18 cellular contexts compared by ENCODE assay signal in the genomic region with DNA sequence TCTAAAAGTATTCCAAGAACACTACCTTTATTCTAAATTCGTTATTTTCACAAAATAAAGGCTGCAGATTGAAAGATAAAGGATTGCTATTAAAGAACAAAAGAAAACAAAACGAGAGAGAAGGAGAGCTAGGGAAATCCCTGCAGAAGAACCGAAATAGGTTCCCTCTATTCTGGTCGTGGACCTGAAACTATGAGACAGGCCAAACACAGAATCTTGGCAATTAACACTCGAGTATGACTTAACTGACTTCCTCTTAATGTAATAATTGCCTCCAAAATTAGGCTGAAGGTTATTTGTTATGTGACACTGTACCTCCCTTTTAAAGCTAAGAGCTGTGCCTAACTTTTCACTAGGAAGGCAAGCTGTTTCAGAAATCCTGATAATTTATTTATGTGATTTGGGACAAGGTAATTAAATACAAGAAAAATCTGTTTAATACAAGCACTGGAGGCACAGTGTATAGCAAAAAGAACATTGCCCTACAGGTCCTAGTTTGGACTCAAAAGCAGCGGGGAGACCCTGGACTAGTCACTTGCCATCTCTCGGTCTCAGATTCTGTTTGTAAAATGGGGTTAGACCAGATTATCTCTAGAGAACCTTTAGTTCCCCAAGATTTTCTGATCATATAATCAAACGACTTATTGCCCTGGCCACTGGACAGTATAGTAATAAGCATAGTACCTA. TPM values are rescaled to one million over a fixed set of nuclear protein-coding genes. Genes with fewer than 3 reads are reported as not detected.
DNase-seq lines count a peak whose midpoint lies in the region; ATAC-seq and TF ChIP-seq lines count a peak whose summit lies in the region.
"Had no signal": no experiment of that assay in that cellular context is flagged by ENCODE, and none has a peak within 500 bp of the region (broad histone marks: within the 10 kb centered on the region; RNA-seq: fewer than 3 reads in every experiment).

No MANE protein-coding gene starts in this region.

- no peaks in the 10 kb centered on the region for H3K27me3 ChIP-seq in left ventricle myocardium inferior (ENCODE audit: low read depth)
- H3K27me3 ChIP-seq: stomach had no signal

- no peaks in the 10 kb centered on the region for H3K27me3 Mint-ChIP-seq in activated CD4-positive, alpha-beta T cell treated with anti-CD3 and anti-CD28 coated beads, Interleukin-2, amount 10 ng/mL, durations not matched to agents 24 days and 14 days
- H3K27me3 Mint-ChIP-seq: memory B cell, T-helper 17 cell had no signal

- peaks cover 69% of the 10 kb centered on the region for H3K36me3 Mint-ChIP-seq in activated CD4-positive, alpha-beta T cell treated with anti-CD3 and anti-CD28 coated beads, Interleukin-2, amount 10 ng/mL, durations not matched to agents 24 days and 14 days (ENCODE audit: low read depth)

- H3K4me1 Mint-ChIP-seq in activated CD4-positive, alpha-beta T cell treated with anti-CD3 and anti-CD28 coated beads, Interleukin-2, amount 10 ng/mL, durations not matched to agents 24 days and 14 days: peaks cover 31% of the 10 kb centered on the region
- H3K4me1 Mint-ChIP-seq: memory B cell had no signal

- intact Hi-C loops in activated CD4-positive, alpha-beta T cell treated with anti-CD3 and anti-CD28 coated beads, Interleukin-2, amount 10 ng/mL, durations not matched to agents 24 days and 14 days (cut with micrococcal nuclease): no loop called here
- intact Hi-C loops in left ventricle myocardium inferior (cut with micrococcal nuclease): no loop called here

- peaks cover 69% of the 10 kb centered on the region for H3K36me3 ChIP-seq in left ventricle myocardium inferior

- H3K27ac Mint-ChIP-seq in activated CD4-positive, alpha-beta T cell treated with anti-CD3 and anti-CD28 coated beads, Interleukin-2, amount 10 ng/mL, durations not matched to agents 24 days and 14 days: no peak overlapping the region
- H3K27ac Mint-ChIP-seq: memory B cell, T-helper 17 cell had no signal

- H3K9me3 ChIP-seq in left ventricle myocardium inferior (replicated peaks): no peaks in the 10 kb centered on the region
- H3K9me3 ChIP-seq: stomach had no signal

- H3K27ac ChIP-seq in left ventricle myocardium inferior (replicated peaks): peak overlapping the region; percentile 62
- H3K27ac ChIP-seq: stomach had no signal

- peaks cover 58% of the 10 kb centered on the region for H3K4me1 ChIP-seq in left ventricle myocardium inferior

- H3K4me3 ChIP-seq in left ventricle myocardium inferior: no peak overlapping the region
- H3K4me3 ChIP-seq: stomach had no signal

- DNase-seq in activated CD4-positive, alpha-beta T cell treated with anti-CD3 and anti-CD28 coated beads, Interleukin-2, amount 10 ng/mL, durations not matched to agents 24 days and 14 days: peak; percentile 25
- no peak for DNase-seq in activated CD4-positive, alpha-beta T cell treated with anti-CD3 and anti-CD28 coated beads, Interleukin-2, amount 50 U/mL, for 48 hours
- no peak for DNase-seq in left ventricle myocardium inferior
- no peak for DNase-seq in COLO829 (ENCODE audit: low spot score)
- DNase-seq in NCI-H1694 treated with DMSO at 0.1 percent for 48 hours (lab: John Stamatoyannopoulos, UW): no peak
- DNase-seq in activated CD4-positive, CD25-positive, alpha-beta regulatory T cell treated with anti-CD3 and anti-CD28 coated beads, Interleukin-2, amount 50 U/mL, for 72 hours: no peak
- DNase-seq: activated CD4-positive, alpha-beta T cell treated with anti-CD3 and anti-CD28 coated beads for 4 hours; activated effector memory CD4-positive, alpha-beta T cell treated with Interleukin-2 at 50 U/mL for 16 hours; effector CD8-positive, alpha-beta T cell; Kasumi-1; NCI-H1436; NCI-H446 treated with DMSO at 0.1 percent for 48 hours; stomach; T-helper 17 cell had no signal

- no peak overlapping the region for H3K4me3 Mint-ChIP-seq in activated CD4-positive, alpha-beta T cell treated with anti-CD3 and anti-CD28 coated beads, Interleukin-2, amount 10 ng/mL, durations not matched to agents 24 days and 14 days
- H3K4me3 Mint-ChIP-seq: memory B cell, T-helper 17 cell had no signal

- no peaks in the 10 kb centered on the region for H3K9me3 Mint-ChIP-seq in activated CD4-positive, alpha-beta T cell treated with anti-CD3 and anti-CD28 coated beads, Interleukin-2, amount 10 ng/mL, durations not matched to agents 24 days and 14 days
- H3K9me3 Mint-ChIP-seq: memory B cell had no signal

- ATAC-seq in GM18861 (IDR thresholded peaks at IDR 0.05; ENCODE audit: unreplicated experiment) (peak; percentile 53), HG02981 (IDR thresholded peaks at IDR 0.05; ENCODE audit: unreplicated experiment) (peak; percentile 43)
- ATAC-seq: Panc1, T-helper 17 cell had no signal

- TF ChIP-seq CTCF in left ventricle myocardium inferior (IDR thresholded peaks at IDR 0.05; ENCODE audit: borderline replicate concordance): no peak

RNA-seq across cellular contexts. Expression of a gene that starts 11.6 kb away (rescaled TPM):
- 480 and 484 TPM in 2 replicates for total RNA-seq in activated CD4-positive, alpha-beta T cell treated with anti-CD3 and anti-CD28 coated beads, Interleukin-2, amount 10 ng/mL, durations not matched to agents 24 days and 14 days
- 123 TPM for total RNA-seq in left ventricle myocardium inferior
